In genomic region chr17:29393451-29393850, GRCh38 we compare ENCODE assay signal across 1 cellular context.
TF ChIP-seq lines count a peak whose summit lies in the region.

No MANE protein-coding gene starts in this region.

TF ChIP-seq in SK-N-SH, 30 proteins besides CTCF, POLR2A, EP300 and RAD21 (continued from another document):
- TF ChIP-seq EZH2phosphoT487 (IDR thresholded peaks at IDR 0.05; ENCODE audit: borderline replicate concordance, low read depth) = no peak
- TF ChIP-seq MAX (IDR thresholded peaks at IDR 0.05; ENCODE audit: low read depth) = no peak
- no peak for TF ChIP-seq TAF1 (IDR thresholded peaks at IDR 0.05; ENCODE audit: borderline replicate concordance, low read depth, low read length)
- TF ChIP-seq NRF1 (IDR thresholded peaks at IDR 0.05; ENCODE audit: low read depth, low read length) = no peak
- TF ChIP-seq REST (IDR thresholded peaks at IDR 0.05; ENCODE audit: low read depth, low read length) = no peak
- no peak for TF ChIP-seq GABPA (IDR thresholded peaks at IDR 0.05; ENCODE audit: low read depth)
- TF ChIP-seq MXI1 (IDR thresholded peaks at IDR 0.05; ENCODE audit: low read depth, low read length) = no peak
- TF ChIP-seq NFIC (IDR thresholded peaks at IDR 0.05; ENCODE audit: borderline replicate concordance) = no peak
- TF ChIP-seq RCOR1 (IDR thresholded peaks at IDR 0.05; ENCODE audit: low read length) = no peak
- TF ChIP-seq ELF1 (IDR thresholded peaks at IDR 0.05) = no peak
- no peak for TF ChIP-seq SIN3A (IDR thresholded peaks at IDR 0.05; ENCODE audit: borderline replicate concordance, low read depth, low read length)
TF ChIP-seq in SK-N-SH: peak in this region for 0.
